ENCODE assay signal across 16 cellular contexts in the genomic region with DNA sequence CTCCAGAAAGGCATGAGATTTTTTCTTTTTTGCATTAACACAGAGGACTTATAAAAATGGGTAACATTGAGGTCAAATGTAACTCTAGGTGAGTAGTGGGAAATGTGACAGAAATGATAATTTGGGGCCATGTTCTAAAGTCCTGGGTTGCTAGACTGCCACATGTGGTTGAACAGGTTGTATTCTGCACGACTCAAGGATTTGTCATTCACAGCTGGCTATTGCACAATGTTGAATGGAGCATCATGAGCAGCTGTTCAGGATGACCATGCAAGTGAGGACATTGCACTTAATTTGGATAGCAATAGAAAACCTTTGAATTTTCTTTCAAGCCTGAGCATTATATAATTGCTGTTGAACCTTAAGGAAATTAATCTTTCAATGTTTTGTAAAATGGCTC.
DNase-seq lines count a peak whose midpoint lies in the region; ATAC-seq lines count a peak whose summit lies in the region.
"Had no signal": no experiment of that assay in that cellular context is flagged by ENCODE, and none has a peak within 500 bp of the region (broad histone marks: within the 10 kb centered on the region; RNA-seq: fewer than 3 reads in every experiment).

No MANE protein-coding gene starts in this region.

- H3K9ac ChIP-seq in adipocyte (ENCODE audit: low read length) = no peak overlapping the region
- H3K9ac ChIP-seq: BLaER1 had no signal

- CTCF ChIA-PET in activated CD8-positive, alpha-beta memory T cell treated with anti-CD3 and anti-CD28 coated beads, Interleukin-2, amount 10 ng/mL, durations not matched to agents 7 days and 5 days (lab: Charles Lee) = no interaction called here

- H3K27me3 Mint-ChIP-seq in activated CD8-positive, alpha-beta memory T cell treated with anti-CD3 and anti-CD28 coated beads, Interleukin-2, amount 10 ng/mL, durations not matched to agents 7 days and 5 days = no peaks in the 10 kb centered on the region

- no peaks in the 10 kb centered on the region for H3K36me3 Mint-ChIP-seq in activated CD8-positive, alpha-beta memory T cell treated with anti-CD3 and anti-CD28 coated beads, Interleukin-2, amount 10 ng/mL, durations not matched to agents 7 days and 5 days

- no peaks in the 10 kb centered on the region for H3K4me1 Mint-ChIP-seq in activated CD8-positive, alpha-beta memory T cell treated with anti-CD3 and anti-CD28 coated beads, Interleukin-2, amount 10 ng/mL, durations not matched to agents 7 days and 5 days

- no peak overlapping the region for H3K27ac Mint-ChIP-seq in activated CD8-positive, alpha-beta memory T cell treated with anti-CD3 and anti-CD28 coated beads, Interleukin-2, amount 10 ng/mL, durations not matched to agents 7 days and 5 days

- H3K27me3 ChIP-seq in adipocyte (replicated peaks; ENCODE audit: control insufficient read depth, insufficient read depth, low read length) = no peaks in the 10 kb centered on the region
- H3K27me3 ChIP-seq: BLaER1 had no signal

- ATAC-seq in HG02798 (IDR thresholded peaks at IDR 0.05; ENCODE audit: poor library complexity, unreplicated experiment) = peak; percentile 28
- no peak for ATAC-seq in activated CD8-positive, alpha-beta memory T cell treated with anti-CD3 and anti-CD28 coated beads, Interleukin-2, amount 10 ng/mL, durations not matched to agents 7 days and 5 days

- peaks cover 5% of the 10 kb centered on the region for H3K9me3 Mint-ChIP-seq in activated CD8-positive, alpha-beta memory T cell treated with anti-CD3 and anti-CD28 coated beads, Interleukin-2, amount 10 ng/mL, durations not matched to agents 7 days and 5 days (ENCODE audit: low read depth)

- H3K4me1 ChIP-seq in adipocyte (ENCODE audit: control insufficient read depth, insufficient read depth, low read length) = peaks cover 14% of the 10 kb centered on the region
- H3K4me1 ChIP-seq: BLaER1 had no signal

- no peak overlapping the region for H3K4me3 Mint-ChIP-seq in activated CD8-positive, alpha-beta memory T cell treated with anti-CD3 and anti-CD28 coated beads, Interleukin-2, amount 10 ng/mL, durations not matched to agents 7 days and 5 days

- H3K9me3 ChIP-seq in adipocyte (ENCODE audit: control insufficient read depth, low read length) = no peaks in the 10 kb centered on the region
- H3K9me3 ChIP-seq: BLaER1 had no signal

- DNase-seq in AG20443 (ENCODE audit: low spot score) = peak; percentile 27
- peak; percentile 61 for DNase-seq in adipocyte (ENCODE audit: low read depth)
- DNase-seq in glomerular visceral epithelial cell (ENCODE audit: extremely low spot score) = peak; percentile 3
- no peak for DNase-seq in kidney glomerular epithelial cell (lab: John Stamatoyannopoulos, UW)
- no peak for DNase-seq in NCI-H1105 (lab: John Stamatoyannopoulos, UW)
- no peak for DNase-seq in activated CD8-positive, alpha-beta memory T cell treated with anti-CD3 and anti-CD28 coated beads, Interleukin-2, amount 10 ng/mL, durations not matched to agents 7 days and 5 days
- no peak for DNase-seq in MV-4-11 (lab: John Stamatoyannopoulos, UW)
- DNase-seq: activated naive CD4-positive, alpha-beta T cell; central memory CD4-positive, alpha-beta T cell; KBM-7; PC-9; stimulated activated CD4-positive, alpha-beta T cell treated with anti-CD3 and anti-CD28 coated beads, Interleukin-4, amount 100 ng/mL, for 4 hours; stimulated activated naive CD4-positive, alpha-beta T cell treated with Interleukin-2 at 50 U/mL for 16 hours; T1000 had no signal

- H3K36me3 ChIP-seq in adipocyte (ENCODE audit: control insufficient read depth, insufficient read depth, low read length, severe bottlenecking) = no peaks in the 10 kb centered on the region
- H3K36me3 ChIP-seq: BLaER1 had no signal

- H3K4me3 ChIP-seq in adipocyte (ENCODE audit: low read length) = no peak overlapping the region
- H3K4me3 ChIP-seq: BLaER1, PC-9 had no signal

Comparison
In these comparisons a context has a peak if more than half of its experiments do, and no peak if none do; other contexts are left out.
1. DNase-seq: peak in AG20443 (single experiment), adipocyte (single experiment) and glomerular visceral epithelial cell (single experiment); none in kidney glomerular epithelial cell (single experiment), NCI-H1105 (single experiment), activated CD8-positive, alpha-beta memory T cell treated with anti-CD3 and anti-CD28 coated beads, Interleukin-2, amount 10 ng/mL, durations not matched to agents 7 days and 5 days (single experiment) and MV-4-11 (single experiment).